ENCODE assay signal across 16 cellular contexts in genomic region chr1:32774464-32774808, GRCh38. TPM values are rescaled to one million over a fixed set of nuclear protein-coding genes. Genes with fewer than 3 reads are reported as not detected.
DNase-seq lines count a peak whose midpoint lies in the region; FAIRE-seq and TF ChIP-seq lines count a peak whose summit lies in the region.
"Had no signal": no experiment of that assay in that cellular context is flagged by ENCODE, and none has a peak within 500 bp of the region (broad histone marks: within the 10 kb centered on the region; RNA-seq: fewer than 3 reads in every experiment).

No MANE protein-coding gene starts in this region.

- H3K79me1 ChIP-seq in mesendoderm (ENCODE audit: low read length), result no peaks in the 10 kb centered on the region

- H3K4me3 ChIP-seq in A673 (ENCODE audit: low read depth, low read length, poor library complexity, severe bottlenecking), result no peak overlapping the region
- no peak overlapping the region for H3K4me3 ChIP-seq in HEK293 (ENCODE audit: low read depth, low read length)
- H3K4me3 ChIP-seq in adrenal gland, result no peak overlapping the region
- H3K4me3 ChIP-seq in mesendoderm (ENCODE audit: low read length), result no peak overlapping the region
- H3K4me3 ChIP-seq: lower lobe of right lung, sigmoid colon had no signal

- no peak overlapping the region for H2AK5ac ChIP-seq in mesendoderm (ENCODE audit: low read length)

- FAIRE-seq in RCC 7860 (lab: Jason Lieb, UNC), result no peak

- H3K36me3 ChIP-seq in A673 (ENCODE audit: insufficient read depth, low read length, poor library complexity, severe bottlenecking), result peaks cover 52% of the 10 kb centered on the region
- H3K36me3 ChIP-seq in HEK293 (ENCODE audit: control insufficient read depth in 2 of 2, insufficient read depth in 1 of 2, low read length in 2 of 2), result peaks cover 7 to 76% of the 10 kb centered on the region in 2 experiments; a peak in 2 of 3 replicates
- peaks cover 0 to 62% of the 10 kb centered on the region in 2 donors for H3K36me3 ChIP-seq in adrenal gland (replicated peaks in 1 of 2)
- peaks cover 14% of the 10 kb centered on the region for H3K36me3 ChIP-seq in mesendoderm (ENCODE audit: control insufficient read depth, insufficient read depth, low read length)

- no peak overlapping the region for H2BK120ac ChIP-seq in mesendoderm (ENCODE audit: low read depth, low read length)

- no peak overlapping the region for H4K8ac ChIP-seq in mesendoderm (ENCODE audit: low read depth, low read length)

- CTCF ChIA-PET in A673 (lab: Charles Lee) (interaction anchor here (2.9 kb wide), 1 partner anchor 62 kb away, joined by 21 read pairs; no protein-coding TSS in a partner anchor), HEK293 (lab: Yijun Ruan, JAX) (interaction anchor here (0.6 to 10.8 kb wide), 11 partner anchors 8 to 374 kb away, joined by 3 to 253 read pairs (median 5); no protein-coding TSS in a partner anchor)

- DNase-seq in A673 (ENCODE audit: low spot score), result no peak
- DNase-seq in adrenal gland, result no peak
- DNase-seq in mesendoderm, result peak; percentile 27
- no peak for DNase-seq in DMS153 treated with DMSO at 0.1 percent for 48 hours (lab: John Stamatoyannopoulos, UW; ENCODE audit: unreplicated experiment)
- DNase-seq in stimulated activated CD4-positive, alpha-beta T cell treated with anti-CD3 and anti-CD28 coated beads, Interleukin-2, amount 100 ng/mL, for 24 hours, result no peak
- no peak for DNase-seq in EL
- no peak for DNase-seq in RCC 7860 (ENCODE audit: low spot score)
- DNase-seq: activated CD4-positive, alpha-beta T cell treated with anti-CD3 and anti-CD28 coated beads for 1 hour; Kasumi-1; lower lobe of right lung; NCI-H1417 treated with DMSO at 0.1 percent for 48 hours; NCI-H510A; nucleus accumbens; sigmoid colon had no signal

- H3K27ac ChIP-seq in A673 (ENCODE audit: low read depth, low read length, poor library complexity, severe bottlenecking), result peak overlapping the region; percentile 1
- H3K27ac ChIP-seq in HEK293 (ENCODE audit: extremely low read depth, low read depth, low read length), result no peak overlapping the region
- peak overlapping the region in 3 of 5 donors; percentile 26 to 84 (median 81) for H3K27ac ChIP-seq in adrenal gland
- H3K27ac ChIP-seq in mesendoderm (ENCODE audit: low read depth, low read length), result no peak overlapping the region
- H3K27ac ChIP-seq: HL-60, lower lobe of right lung had no signal

- no peak overlapping the region for H3K18ac ChIP-seq in mesendoderm (ENCODE audit: low read length)

- no TSS peak for BruUV-seq in A673 (replicated peaks; lab: Mats Ljungman, UMichigan)

- no peak overlapping the region for H3K23ac ChIP-seq in mesendoderm (ENCODE audit: low read length)

- H3K27me3 ChIP-seq in A673 (replicated peaks; ENCODE audit: insufficient read depth, low read depth, low read length, poor library complexity), result no peaks in the 10 kb centered on the region
- no peaks in the 10 kb centered on the region for H3K27me3 ChIP-seq in adrenal gland
- no peaks in the 10 kb centered on the region for H3K27me3 ChIP-seq in mesendoderm (ENCODE audit: insufficient read depth, low read length, poor library complexity)
- H3K27me3 ChIP-seq: sigmoid colon had no signal

- H3K4me2 ChIP-seq in mesendoderm (ENCODE audit: low read length), result no peak overlapping the region

- intact Hi-C loops in A673 (cut with micrococcal nuclease; ENCODE audit: unreplicated experiment) (no loop called here), adrenal gland (cut with DNase I) (loop anchor here (5.0 kb wide), 1 partner anchor 57 kb away; no protein-coding TSS in a partner anchor)

- no peak overlapping the region for H4K5ac ChIP-seq in mesendoderm (ENCODE audit: low read length)

- H3K4me1 ChIP-seq in A673 (ENCODE audit: insufficient read depth, low read length, poor library complexity, severe bottlenecking), result no peaks in the 10 kb centered on the region
- no peaks in the 10 kb centered on the region for H3K4me1 ChIP-seq in HEK293 (ENCODE audit: control insufficient read depth, insufficient read depth, low read length)
- peaks cover 19 to 40% of the 10 kb centered on the region in 2 donors for H3K4me1 ChIP-seq in adrenal gland (replicated peaks in 1 of 2)
- H3K4me1 ChIP-seq in mesendoderm (ENCODE audit: control insufficient read depth, low read depth, low read length), result no peaks in the 10 kb centered on the region

- H3K79me2 ChIP-seq in mesendoderm (ENCODE audit: control insufficient read depth, insufficient read depth, low read length), result no peaks in the 10 kb centered on the region

- no peak overlapping the region for H2BK15ac ChIP-seq in mesendoderm (replicated peaks; ENCODE audit: low read depth)

- no peak overlapping the region for H3K4ac ChIP-seq in mesendoderm (ENCODE audit: low read depth, low read length)

- H3K9ac ChIP-seq in mesendoderm (ENCODE audit: low read length), result no peak overlapping the region

- H3K56ac ChIP-seq in mesendoderm (ENCODE audit: low read length), result no peak overlapping the region

- H2BK5ac ChIP-seq in mesendoderm (ENCODE audit: low read length), result no peak overlapping the region

- POLR2A ChIA-PET in A673 (lab: Charles Lee; ENCODE audit: low non-redundant PET), result interaction anchor here (0.6 kb wide), 1 partner anchor 382 kb away, joined by 4 read pairs; no protein-coding TSS in a partner anchor
- POLR2A ChIA-PET in HEK293 (lab: Yijun Ruan, JAX), result interaction anchor here (0.6 to 3.7 kb wide), 8 partner anchors 9 to 124 kb away, joined by 3 to 41 read pairs (median 4); partner anchors contain the start of genes RBBP4 and S100PBP

- no peak for TF ChIP-seq CTCF in A673 (conservative IDR thresholded peaks at IDR 0.05; ENCODE audit: low read depth, low read length)
- no peak for TF ChIP-seq CTCF in HEK293 (tag by site-specific recombination; IDR thresholded peaks at IDR 0.05)
- no peak for TF ChIP-seq CTCF in adrenal gland (IDR thresholded peaks at IDR 0.05)

- no peak for TF ChIP-seq POLR2A in adrenal gland (IDR thresholded peaks at IDR 0.05)

- H3K9me3 ChIP-seq in A673 (ENCODE audit: low read depth, low read length, poor library complexity, severe bottlenecking) (no peaks in the 10 kb centered on the region), HEK293 (ENCODE audit: control insufficient read depth, insufficient read depth, low read depth, low read length) (no peaks in the 10 kb centered on the region), adrenal gland (replicated peaks in 1 of 3) (no peaks in the 10 kb centered on the region)
- H3K9me3 ChIP-seq: lower lobe of right lung, sigmoid colon had no signal

TF ChIP-seq in HEK293, 187 proteins besides CTCF, POLR2A, EP300 and RAD21:
- TF ChIP-seq ZNF600 (tag by site-specific recombination; IDR thresholded peaks at IDR 0.05), result 0 out of 2 replicates have a peak, but pooled peaks have one; percentile 35
- no peak for TF ChIP-seq ZNF776 (tag by site-specific recombination; IDR thresholded peaks at IDR 0.05; ENCODE audit: borderline replicate concordance)
- peak; percentile 68; the same call in 1 of the 2 replicates for TF ChIP-seq IKZF3 (tag by site-specific recombination; IDR thresholded peaks at IDR 0.05)

RNA-seq across cellular contexts. Expression of gene YARS1, which starts 42.7 kb away (rescaled TPM):
- total RNA-seq in A673 (2021) (262 and 299 TPM in 2 replicates), adrenal gland (100 to 1,000 TPM in 4 of 8 donors, 10 to 100 TPM in 4; 73.9 to 190 (median 97.0) TPM)
- polyA plus RNA-seq in adrenal gland, result 100 to 1,000 TPM in 1 of 3 donors, 10 to 100 TPM in 2; 55.5 to 183 (median 56.1) TPM
- 217 TPM for polyA plus RNA-seq in mesendoderm (2013, experiment 1 of 2)
- polyA plus RNA-seq in mesendoderm (2013, experiment 2 of 2), result 220 TPM

RNA-seq across cellular contexts. Expression of gene S100PBP, which starts 43.0 kb away (rescaled TPM):
- 66.1 and 69.3 TPM in 2 replicates for total RNA-seq in A673 (2021)
- 10 to 100 TPM; 14.0 to 50.1 (median 32.9) TPM for total RNA-seq in adrenal gland
- polyA plus RNA-seq in adrenal gland, result 10 to 100 TPM; 14.0 to 45.9 (median 22.4) TPM
- polyA plus RNA-seq in mesendoderm (2013, experiment 1 of 2), result 15.2 TPM
- polyA plus RNA-seq in mesendoderm (2013, experiment 2 of 2), result 15.5 TPM

Comparison
In these comparisons a context has a peak if more than half of its experiments do, and no peak if none do; other contexts are left out.
1. H3K27ac ChIP-seq: peak in A673 (single experiment) and adrenal gland (3 of 5); none in HEK293 (single experiment) and mesendoderm (single experiment).